19 cellular contexts compared by ENCODE assay signal in genomic region chr12:123892180-123892559, GRCh38.
"Had no signal": no experiment of that assay in that cellular context is flagged by ENCODE, and none has a peak within 500 bp of the region (broad histone marks: within the 10 kb centered on the region; RNA-seq: fewer than 3 reads in every experiment).

No MANE protein-coding gene starts in this region.

- H3K4me2 ChIP-seq: SK-N-SH had no signal

- H3K9ac ChIP-seq: SK-N-SH had no signal

- FAIRE-seq: RCC 7860 had no signal

- H3K36me3 ChIP-seq: MG63 had no signal

- H3K4me3 ChIP-seq: MG63 had no signal

- DNase-seq: Karpas-422, KG1, NCI-H1092, NCI-H1105 treated with DMSO at 0.1 percent for 48 hours, NCI-H1417 treated with DMSO at 0.1 percent for 48 hours, NCI-H146, NCI-H1694 treated with DMSO at 0.1 percent for 48 hours, NCI-H1930, NCI-H2081, NCI-H2107, NCI-H2227 treated with DMSO at 0.1 percent for 48 hours, NCI-H524, NCI-H526 treated with DMSO at 0.1 percent for 48 hours, NCI-H774, RPMI8226, SHP77, SK-N-SH had no signal

- H3K9me3 ChIP-seq: MG63, SK-N-SH had no signal

- H3K27me3 ChIP-seq: MG63 had no signal
